ENCODE assay signal across 8 cellular contexts in genomic region chr11:33912405-33913361, GRCh38. TPM values are rescaled to one million over a fixed set of nuclear protein-coding genes. Genes with fewer than 3 reads are reported as not detected.
DNase-seq lines count a peak whose midpoint lies in the region; ATAC-seq and TF ChIP-seq lines count a peak whose summit lies in the region.

No MANE protein-coding gene starts in this region.

- H3K4me1 Mint-ChIP-seq in naive B cell = peaks cover 9 to 26% (median 21%) of the 10 kb centered on the region in 3 donors

- H3K27me3 ChIP-seq in right atrium auricular region (no peaks in the 10 kb centered on the region), adipocyte (replicated peaks; ENCODE audit: control insufficient read depth, insufficient read depth, low read length) (peaks cover 38% of the 10 kb centered on the region)

- peak overlapping the region in 5 of 6 donors; percentile 48 to 85 (median 70) for H3K27ac Mint-ChIP-seq in naive B cell

- no peaks in the 10 kb centered on the region for H3K36me3 ChIP-seq in right atrium auricular region
- H3K36me3 ChIP-seq in adipocyte (ENCODE audit: control insufficient read depth, insufficient read depth, low read length, severe bottlenecking) = no peaks in the 10 kb centered on the region

- H3K4me1 ChIP-seq in right atrium auricular region (no peaks in the 10 kb centered on the region), adipocyte (ENCODE audit: control insufficient read depth, insufficient read depth, low read length) (peaks cover 22% of the 10 kb centered on the region)

- intact Hi-C loops in Right ventricle myocardium superior (cut with DNase I) = no loop called here

- TF ChIP-seq CTCF in right atrium auricular region (IDR thresholded peaks at IDR 0.05) = no peak

- peaks cover 0 to 18% (median 10%) of the 10 kb centered on the region in 7 donors for H3K9me3 Mint-ChIP-seq in naive B cell

- ATAC-seq in Right ventricle myocardium superior (ENCODE audit: poor library complexity) (peak; percentile 62), HG02623 (IDR thresholded peaks at IDR 0.05; ENCODE audit: unreplicated experiment) (peak; percentile 68), naive B cell (ENCODE audit: low read depth in 2 of 2) (peak; percentile 52 to 69)

- peaks cover 11 to 29% (median 27%) of the 10 kb centered on the region in 3 donors for H3K27me3 Mint-ChIP-seq in naive B cell

- peaks cover 0 to 12% of the 10 kb centered on the region in 2 donors for H3K36me3 Mint-ChIP-seq in naive B cell

- peaks cover 0 to 7% of the 10 kb centered on the region in 2 donors for H3K9me3 ChIP-seq in right atrium auricular region
- H3K9me3 ChIP-seq in adipocyte (ENCODE audit: control insufficient read depth, low read length) = peaks cover 7% of the 10 kb centered on the region

- DNase-seq in Right ventricle myocardium superior (peak; percentile 61), right atrium auricular region (ENCODE audit: low spot score) (no peak), NCI-H1105 (lab: John Stamatoyannopoulos, UW) (peak; percentile 70), adipocyte (ENCODE audit: low read depth) (peak; percentile 85), naive B cell (no peak), mucosa of gallbladder (ENCODE audit: low spot score) (no peak), G401 (ENCODE audit: low spot score) (no peak)

- in situ Hi-C loops in G401 (cut with HindIII; ENCODE audit: low sequenced_read_pairs) = no loop called here

- H3K4me3 Mint-ChIP-seq in naive B cell = peak overlapping the region in 6 of 8 donors; percentile 3 to 76 (median 36)

- H3K27ac ChIP-seq in right atrium auricular region = no peak overlapping the region

- H3K9ac ChIP-seq in adipocyte (ENCODE audit: low read length) = no peak overlapping the region

- H3K4me3 ChIP-seq in right atrium auricular region (no peak overlapping the region), adipocyte (ENCODE audit: low read length) (no peak overlapping the region)

RNA-seq across cellular contexts. Expression of gene LMO2, which starts 20.8 kb away (rescaled TPM):
- total RNA-seq in Right ventricle myocardium superior (9.1 TPM), right atrium auricular region (10 to 100 TPM in 1 of 2 donors, 1 to 10 TPM in 1; 4.6 to 13.1 TPM), mucosa of gallbladder (26.8 TPM)
- 10 to 100 TPM; 12.7 to 23.7 (median 16.1) TPM for polyA plus RNA-seq in naive B cell (ENCODE audit: low read depth in 6 of 6)
- 0.18 TPM in 1 of 2 replicates, not detected in the other for total RNA-seq in G401 (2014; rRNA removed; shearing (Covaris generic))

Comparison
In these comparisons a context has a peak if more than half of its experiments do, and no peak if none do; other contexts are left out.
1. DNase-seq: peak in Right ventricle myocardium superior (single experiment), NCI-H1105 (single experiment) and adipocyte (single experiment); none in right atrium auricular region (single experiment), naive B cell (single experiment), mucosa of gallbladder (single experiment) and G401 (single experiment).
2. Peak in every context shown above with its lines, with median percentiles within 50 percentile points of each other: ATAC-seq.